In the genomic region with DNA sequence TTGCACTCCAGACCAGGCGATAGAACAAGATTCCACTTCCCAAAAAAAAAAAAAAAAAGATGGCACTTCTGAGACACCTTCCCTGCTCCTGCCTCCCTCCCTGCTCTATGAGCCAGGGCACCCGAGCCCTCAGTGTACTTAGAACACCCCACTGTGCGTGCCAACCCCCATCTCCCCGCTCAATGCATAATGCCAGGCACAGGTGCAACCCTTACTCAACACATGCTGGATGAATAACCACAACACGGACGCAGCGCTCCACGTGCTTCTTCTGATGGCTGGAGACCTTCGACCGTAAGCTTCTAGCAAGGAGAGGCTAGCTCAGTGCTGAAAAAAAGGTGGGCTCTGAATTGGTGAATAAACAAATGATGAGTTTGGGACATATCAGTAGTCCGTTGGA, we compare ENCODE assay signal across 2 cellular contexts.
TF ChIP-seq lines count a peak whose summit lies in the region.

No MANE protein-coding gene starts in this region.

TF ChIP-seq in HepG2, 621 proteins besides CTCF, POLR2A, EP300 and RAD21:
- TF ChIP-seq ZNF251 (CRISPR knock-in tag; IDR thresholded peaks at IDR 0.05) (no peak), ARHGAP35 (CRISPR knock-in tag; IDR thresholded peaks at IDR 0.05; ENCODE audit: borderline replicate concordance) (no peak), SMYD3 (CRISPR knock-in tag; IDR thresholded peaks at IDR 0.05) (no peak), ERF (CRISPR knock-in tag; IDR thresholded peaks at IDR 0.05) (no peak), PHB2 (IDR thresholded peaks at IDR 0.05; ENCODE audit: partially characterized antibody) (no peak), ZNF775 (CRISPR knock-in tag; IDR thresholded peaks at IDR 0.05; ENCODE audit: borderline replicate concordance) (no peak), AGO1 (IDR thresholded peaks at IDR 0.05; ENCODE audit: low read depth, low read length, poor library complexity, severe bottlenecking) (no peak), SOX6 (IDR thresholded peaks at IDR 0.05) (no peak), SOX6 (CRISPR knock-in tag; IDR thresholded peaks at IDR 0.05) (no peak), RFXANK (CRISPR knock-in tag; IDR thresholded peaks at IDR 0.05) (no peak), KMT2B (CRISPR knock-in tag; IDR thresholded peaks at IDR 0.05) (no peak), ZNF572 (CRISPR knock-in tag; IDR thresholded peaks at IDR 0.05) (no peak)
- TF ChIP-seq, protein P1, sequence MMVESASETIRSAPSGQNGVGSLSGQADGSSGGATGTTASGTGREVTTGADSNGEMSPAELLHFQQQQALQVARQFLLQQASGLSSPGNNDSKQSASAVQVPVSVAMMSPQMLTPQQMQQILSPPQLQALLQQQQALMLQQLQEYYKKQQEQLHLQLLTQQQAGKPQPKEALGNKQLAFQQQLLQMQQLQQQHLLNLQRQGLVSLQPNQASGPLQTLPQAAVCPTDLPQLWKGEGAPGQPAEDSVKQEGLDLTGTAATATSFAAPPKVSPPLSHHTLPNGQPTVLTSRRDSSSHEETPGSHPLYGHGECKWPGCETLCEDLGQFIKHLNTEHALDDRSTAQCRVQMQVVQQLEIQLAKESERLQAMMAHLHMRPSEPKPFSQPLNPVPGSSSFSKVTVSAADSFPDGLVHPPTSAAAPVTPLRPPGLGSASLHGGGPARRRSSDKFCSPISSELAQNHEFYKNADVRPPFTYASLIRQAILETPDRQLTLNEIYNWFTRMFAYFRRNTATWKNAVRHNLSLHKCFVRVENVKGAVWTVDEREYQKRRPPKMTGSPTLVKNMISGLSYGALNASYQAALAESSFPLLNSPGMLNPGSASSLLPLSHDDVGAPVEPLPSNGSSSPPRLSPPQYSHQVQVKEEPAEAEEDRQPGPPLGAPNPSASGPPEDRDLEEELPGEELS (CRISPR knock-in tag; IDR thresholded peaks at IDR 0.05) = no peak
- TF ChIP-seq, protein P2, sequence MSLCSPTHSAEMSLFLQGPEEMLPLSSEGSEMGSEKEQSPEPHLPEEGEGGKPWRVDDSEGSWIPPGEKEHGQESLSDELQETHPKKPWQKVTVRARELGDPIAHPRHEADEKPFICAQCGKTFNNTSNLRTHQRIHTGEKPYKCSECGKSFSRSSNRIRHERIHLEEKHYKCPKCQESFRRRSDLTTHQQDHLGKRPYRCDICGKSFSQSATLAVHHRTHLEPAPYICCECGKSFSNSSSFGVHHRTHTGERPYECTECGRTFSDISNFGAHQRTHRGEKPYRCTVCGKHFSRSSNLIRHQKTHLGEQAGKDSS (CRISPR knock-in tag; IDR thresholded peaks at IDR 0.05; ENCODE audit: borderline replicate concordance, low read depth) = no peak
- TF ChIP-seq, protein P3, sequence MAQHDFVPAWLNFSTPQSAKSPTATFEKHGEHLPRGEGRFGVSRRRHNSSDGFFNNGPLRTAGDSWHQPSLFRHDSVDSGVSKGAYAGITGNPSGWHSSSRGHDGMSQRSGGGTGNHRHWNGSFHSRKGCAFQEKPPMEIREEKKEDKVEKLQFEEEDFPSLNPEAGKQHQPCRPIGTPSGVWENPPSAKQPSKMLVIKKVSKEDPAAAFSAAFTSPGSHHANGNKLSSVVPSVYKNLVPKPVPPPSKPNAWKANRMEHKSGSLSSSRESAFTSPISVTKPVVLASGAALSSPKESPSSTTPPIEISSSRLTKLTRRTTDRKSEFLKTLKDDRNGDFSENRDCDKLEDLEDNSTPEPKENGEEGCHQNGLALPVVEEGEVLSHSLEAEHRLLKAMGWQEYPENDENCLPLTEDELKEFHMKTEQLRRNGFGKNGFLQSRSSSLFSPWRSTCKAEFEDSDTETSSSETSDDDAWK (CRISPR knock-in tag; IDR thresholded peaks at IDR 0.05) = no peak
- TF ChIP-seq, protein P4, sequence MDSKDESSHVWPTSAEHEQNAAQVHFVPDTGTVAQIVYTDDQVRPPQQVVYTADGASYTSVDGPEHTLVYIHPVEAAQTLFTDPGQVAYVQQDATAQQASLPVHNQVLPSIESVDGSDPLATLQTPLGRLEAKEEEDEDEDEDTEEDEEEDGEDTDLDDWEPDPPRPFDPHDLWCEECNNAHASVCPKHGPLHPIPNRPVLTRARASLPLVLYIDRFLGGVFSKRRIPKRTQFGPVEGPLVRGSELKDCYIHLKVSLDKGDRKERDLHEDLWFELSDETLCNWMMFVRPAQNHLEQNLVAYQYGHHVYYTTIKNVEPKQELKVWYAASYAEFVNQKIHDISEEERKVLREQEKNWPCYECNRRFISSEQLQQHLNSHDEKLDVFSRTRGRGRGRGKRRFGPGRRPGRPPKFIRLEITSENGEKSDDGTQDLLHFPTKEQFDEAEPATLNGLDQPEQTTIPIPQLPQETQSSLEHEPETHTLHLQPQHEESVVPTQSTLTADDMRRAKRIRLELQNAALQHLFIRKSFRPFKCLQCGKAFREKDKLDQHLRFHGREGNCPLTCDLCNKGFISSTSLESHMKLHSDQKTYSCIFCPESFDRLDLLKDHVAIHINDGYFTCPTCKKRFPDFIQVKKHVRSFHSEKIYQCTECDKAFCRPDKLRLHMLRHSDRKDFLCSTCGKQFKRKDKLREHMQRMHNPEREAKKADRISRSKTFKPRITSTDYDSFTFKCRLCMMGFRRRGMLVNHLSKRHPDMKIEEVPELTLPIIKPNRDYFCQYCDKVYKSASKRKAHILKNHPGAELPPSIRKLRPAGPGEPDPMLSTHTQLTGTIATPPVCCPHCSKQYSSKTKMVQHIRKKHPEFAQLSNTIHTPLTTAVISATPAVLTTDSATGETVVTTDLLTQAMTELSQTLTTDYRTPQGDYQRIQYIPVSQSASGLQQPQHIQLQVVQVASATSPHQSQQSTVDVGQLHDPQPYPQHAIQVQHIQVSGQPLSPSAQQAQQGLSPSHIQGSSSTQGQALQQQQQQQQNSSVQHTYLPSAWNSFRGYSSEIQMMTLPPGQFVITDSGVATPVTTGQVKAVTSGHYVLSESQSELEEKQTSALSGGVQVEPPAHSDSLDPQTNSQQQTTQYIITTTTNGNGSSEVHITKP (CRISPR knock-in tag; IDR thresholded peaks at IDR 0.05; ENCODE audit: low read depth) = no peak
TF ChIP-seq in HepG2: peak in this region for 0.

TF ChIP-seq in SK-N-SH, 30 proteins besides CTCF, POLR2A, EP300 and RAD21:
- no peak for TF ChIP-seq RCOR1 (IDR thresholded peaks at IDR 0.05; ENCODE audit: low read length)
- TF ChIP-seq JUND (IDR thresholded peaks at IDR 0.05) = no peak
- no peak for TF ChIP-seq MEF2A (IDR thresholded peaks at IDR 0.05; ENCODE audit: borderline replicate concordance, low read depth)
- no peak for TF ChIP-seq POLR2AphosphoS5 (IDR thresholded peaks at IDR 0.05; ENCODE audit: low read depth, low read length)
- no peak for TF ChIP-seq GATA2 (CRISPR knock-in tag; IDR thresholded peaks at IDR 0.05)
- TF ChIP-seq TEAD4 (IDR thresholded peaks at IDR 0.05; ENCODE audit: borderline replicate concordance, insufficient read depth) = no peak
- TF ChIP-seq, protein P5, sequence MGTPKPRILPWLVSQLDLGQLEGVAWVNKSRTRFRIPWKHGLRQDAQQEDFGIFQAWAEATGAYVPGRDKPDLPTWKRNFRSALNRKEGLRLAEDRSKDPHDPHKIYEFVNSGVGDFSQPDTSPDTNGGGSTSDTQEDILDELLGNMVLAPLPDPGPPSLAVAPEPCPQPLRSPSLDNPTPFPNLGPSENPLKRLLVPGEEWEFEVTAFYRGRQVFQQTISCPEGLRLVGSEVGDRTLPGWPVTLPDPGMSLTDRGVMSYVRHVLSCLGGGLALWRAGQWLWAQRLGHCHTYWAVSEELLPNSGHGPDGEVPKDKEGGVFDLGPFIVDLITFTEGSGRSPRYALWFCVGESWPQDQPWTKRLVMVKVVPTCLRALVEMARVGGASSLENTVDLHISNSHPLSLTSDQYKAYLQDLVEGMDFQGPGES (IDR thresholded peaks at IDR 0.05; ENCODE audit: low read depth, low read length) = no peak
- TF ChIP-seq MXI1 (IDR thresholded peaks at IDR 0.05; ENCODE audit: low read depth, low read length) = no peak
